ENCODE assay signal across 11 cellular contexts in the genomic region with DNA sequence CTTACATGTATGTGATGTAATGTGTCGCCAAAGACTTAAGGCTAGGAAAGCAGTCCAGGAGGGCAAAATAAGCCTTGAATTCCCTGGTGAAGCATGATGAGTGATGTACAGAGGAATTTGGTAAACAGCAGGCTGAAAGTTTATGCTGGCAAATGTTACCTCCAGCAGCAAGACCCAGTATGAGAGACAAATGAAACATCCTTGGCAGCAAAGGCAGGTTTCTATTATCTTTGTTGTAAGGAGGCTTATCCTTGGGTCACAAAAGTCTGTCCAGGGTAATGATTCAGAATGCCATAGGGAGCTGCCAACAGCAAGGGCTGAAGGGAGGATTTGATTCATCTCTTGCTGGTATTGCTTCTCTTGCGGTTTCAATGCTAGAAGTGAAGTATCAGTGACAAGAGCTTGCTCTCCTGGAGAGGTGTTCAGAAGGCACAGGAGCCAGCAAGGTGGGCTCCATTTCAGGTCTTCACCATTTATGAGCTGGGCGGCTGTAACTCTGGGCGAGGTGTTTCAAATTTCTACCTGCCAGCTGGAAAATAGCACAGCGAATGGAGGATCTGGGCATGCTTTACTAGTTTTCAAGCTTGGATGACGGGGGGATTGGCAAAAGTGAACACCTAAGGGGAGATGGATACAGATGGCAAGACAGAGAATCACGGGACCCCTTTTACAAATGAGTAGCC.
DNase-seq lines count a peak whose midpoint lies in the region; TF ChIP-seq lines count a peak whose summit lies in the region.
"Had no signal": no experiment of that assay in that cellular context is flagged by ENCODE, and none has a peak within 500 bp of the region (broad histone marks: within the 10 kb centered on the region; RNA-seq: fewer than 3 reads in every experiment).

No MANE protein-coding gene starts in this region.

- DNase-seq in NCI-H2107 treated with DMSO at 0.1 percent for 48 hours (lab: John Stamatoyannopoulos, UW; ENCODE audit: unreplicated experiment) (peak; percentile 2), NCI-H2107 (lab: John Stamatoyannopoulos, UW) (no peak), MG63 (peak; percentile 83), fibroblast of gingiva (ENCODE audit: low read depth) (peak; percentile 55), smooth muscle cell (lab: John Stamatoyannopoulos, UW; ENCODE audit: unreplicated experiment) (no peak), cerebellar cortex (ENCODE audit: low spot score) (no peak), transverse colon (no peak), GM19238 (ENCODE audit: insufficient read length, low spot score) (no peak)
- DNase-seq: 8988T had no signal

- intact Hi-C loops in transverse colon (cut with DNase I; ENCODE audit: low total_unique reads) = loop anchor here (2.0 to 10.0 kb wide), 4 partner anchors 274 to 556 kb away; no protein-coding TSS in a partner anchor

- no peak overlapping the region for H3K9ac ChIP-seq in smooth muscle cell (ENCODE audit: low read depth)

- WGBS in smooth muscle cell (ENCODE audit: low lambda C conversion rate) = 63% methylated on average over 7 of the region's 7 CpGs
- WGBS in transverse colon (ENCODE audit: low coverage in 1 of 2), 2 donors = 41 to 61% methylated on average over 2 to 7 of the region's 7 CpGs

- H3K36me3 ChIP-seq in MG63 (no peaks in the 10 kb centered on the region), smooth muscle cell (ENCODE audit: low read depth) (no peaks in the 10 kb centered on the region), transverse colon (no peaks in the 10 kb centered on the region)
- H3K36me3 ChIP-seq: suprapubic skin had no signal

- H3K9me3 ChIP-seq in MG63 (no peaks in the 10 kb centered on the region), smooth muscle cell (replicated peaks; ENCODE audit: low read depth) (no peaks in the 10 kb centered on the region), transverse colon (no peaks in the 10 kb centered on the region)
- H3K9me3 ChIP-seq: body of pancreas, suprapubic skin had no signal

- H3K4me1 ChIP-seq in smooth muscle cell (ENCODE audit: low read depth) (peaks cover 3% of the 10 kb centered on the region), transverse colon (peaks cover 0 to 9% (median 2%) of the 10 kb centered on the region in 4 donors)
- H3K4me1 ChIP-seq: body of pancreas had no signal

- H3K4me3 ChIP-seq in MG63 (no peak overlapping the region), smooth muscle cell (no peak overlapping the region), transverse colon (no peak overlapping the region)
- H3K4me3 ChIP-seq: body of pancreas, suprapubic skin had no signal

- H3K27me3 ChIP-seq in MG63 (no peaks in the 10 kb centered on the region), smooth muscle cell (ENCODE audit: low read depth) (no peaks in the 10 kb centered on the region), transverse colon (no peaks in the 10 kb centered on the region)
- H3K27me3 ChIP-seq: body of pancreas, suprapubic skin had no signal

- peak overlapping the region; percentile 9 for H2AFZ ChIP-seq in smooth muscle cell (ENCODE audit: low read depth)

- no peaks in the 10 kb centered on the region for H3K79me2 ChIP-seq in smooth muscle cell (ENCODE audit: low read depth)

- H3F3A ChIP-seq in smooth muscle cell (ENCODE audit: low read depth) = no peaks in the 10 kb centered on the region

- no peak overlapping the region for H3K27ac ChIP-seq in smooth muscle cell (ENCODE audit: low read depth)
- peak overlapping the region in 2 of 4 donors; percentile 11 to 18 for H3K27ac ChIP-seq in transverse colon
- H3K27ac ChIP-seq: body of pancreas, suprapubic skin had no signal

- TF ChIP-seq POLR2A in transverse colon (IDR thresholded peaks at IDR 0.05) = no peak

- in situ Hi-C loops in transverse colon (cut with MboI; ENCODE audit: low pct_ligation_motif_present in 1 of 4, low pct_unique_long_range_greater_than_20kb in 1 of 4, low sequenced_read_pairs in 3 of 4) = loop anchor here (10.0 to 25.0 kb wide), 8 partner anchors 264 to 543 kb away; no protein-coding TSS in a partner anchor

- peak overlapping the region; percentile 15 for H3K4me2 ChIP-seq in smooth muscle cell

- H4K20me1 ChIP-seq in smooth muscle cell (ENCODE audit: low read depth) = no peaks in the 10 kb centered on the region

- TF ChIP-seq CTCF in smooth muscle cell (IDR thresholded peaks at IDR 0.05; ENCODE audit: borderline replicate concordance, insufficient read depth, poor library complexity, severe bottlenecking) (no peak), transverse colon (IDR thresholded peaks at IDR 0.05) (no peak)

- no peak for TF ChIP-seq EP300 in transverse colon (IDR thresholded peaks at IDR 0.05; ENCODE audit: low read depth)

Comparison
In these comparisons a context has a peak if more than half of its experiments do, and no peak if none do; other contexts are left out.
1. DNase-seq: peak in NCI-H2107 treated with DMSO at 0.1 percent for 48 hours (single experiment), MG63 (single experiment) and fibroblast of gingiva (single experiment); none in NCI-H2107 (single experiment), smooth muscle cell (single experiment), cerebellar cortex (single experiment), transverse colon (single experiment) and GM19238 (single experiment).